Comparison of ENCODE assay signal across 31 cellular contexts in the genomic region with DNA sequence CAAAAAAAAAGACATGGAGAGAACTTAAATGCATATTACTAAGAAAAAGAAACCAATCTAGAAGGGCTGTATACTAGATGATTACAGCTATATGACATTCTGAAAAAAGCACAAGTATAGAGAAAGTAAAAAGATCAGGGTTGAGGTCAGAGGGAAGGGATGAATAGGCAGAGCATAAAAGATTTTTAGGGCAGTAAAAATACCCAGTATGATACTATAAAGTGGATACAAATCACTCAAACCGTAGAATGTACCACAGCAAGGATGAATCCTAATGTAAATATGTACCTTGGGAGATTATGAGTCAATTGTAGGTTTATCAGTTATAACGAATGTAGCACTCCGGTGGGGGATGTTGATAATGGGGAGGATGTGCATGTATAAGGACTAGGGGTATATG.
"Had no signal": no experiment of that assay in that cellular context is flagged by ENCODE, and none has a peak within 500 bp of the region (broad histone marks: within the 10 kb centered on the region; RNA-seq: fewer than 3 reads in every experiment).

No MANE protein-coding gene starts in this region.

- H3K27ac ChIP-seq: brain microvascular endothelial cell, coronary artery, dorsolateral prefrontal cortex, esophagus squamous epithelium, gastroesophageal sphincter, heart right ventricle, hepatocyte had no signal

- H3K36me3 Mint-ChIP-seq: activated CD4-positive, alpha-beta memory T cell treated with anti-CD3 and anti-CD28 coated beads for 36 hours; activated CD8-positive, alpha-beta memory T cell treated with anti-CD3 and anti-CD28 coated beads, Interleukin-2, amount 10 ng/mL, durations not matched to agents 7 days and 5 days; activated naive CD4-positive, alpha-beta T cell treated with anti-CD3 and anti-CD28 coated beads, Interleukin-2, amount 10 ng/mL, durations not matched to agents 7 days and 5 days; activated naive CD8-positive, alpha-beta T cell; WTC11 had no signal

- H3K4me3 ChIP-seq: coronary artery, dorsolateral prefrontal cortex, esophagus squamous epithelium, gastroesophageal sphincter, heart right ventricle, hepatocyte had no signal

- H3K9me3 Mint-ChIP-seq: activated CD4-positive, alpha-beta memory T cell treated with anti-CD3 and anti-CD28 coated beads for 36 hours; activated CD4-positive, alpha-beta T cell treated with anti-CD3 and anti-CD28 coated beads, Interleukin-2, amount 10 ng/mL, durations not matched to agents 24 days and 14 days; activated naive CD4-positive, alpha-beta T cell treated with anti-CD3 and anti-CD28 coated beads, Interleukin-2, amount 10 ng/mL, durations not matched to agents 7 days and 5 days; activated T-helper 1 cell treated with anti-CD3 and anti-CD28 coated beads, Interleukin-12 subunit alpha, Interleukin-12 subunit beta, Interleukin-2, Interleukin-4 antibody, amounts not matched to agents 30 ng/mL and 10 ng/mL and 1 ng/mL, durations not matched to agents 14 hours and 24 hours and 36 hours; central memory CD8-positive, alpha-beta T cell; dendritic cell treated with granulocyte-macrophage colony-stimulating factor and Interleukin-4, amounts not matched to agents 40 ng/mL and 50 ng/mL, for 4 days; T-helper 2 cell treated with Interferon-gamma antibody and Interleukin-4, amounts not matched to agents 5 μg/mL and 100 μg/mL, for 36 hours had no signal

- H3K9me3 ChIP-seq: esophagus squamous epithelium, gastroesophageal sphincter had no signal

- ATAC-seq: activated CD8-positive, alpha-beta T cell treated with anti-CD3 and anti-CD28 coated beads, Interleukin-2, amount 10 ng/mL, durations not matched to agents 7 days and 5 days; gastroesophageal sphincter; heart right ventricle; WTC11 had no signal

- H3K4me1 Mint-ChIP-seq: activated CD4-positive, alpha-beta T cell treated with anti-CD3 and anti-CD28 coated beads, Interleukin-2, amount 10 ng/mL, durations not matched to agents 24 days and 14 days; activated CD8-positive, alpha-beta memory T cell treated with anti-CD3 and anti-CD28 coated beads, Interleukin-2, amount 10 ng/mL, durations not matched to agents 7 days and 5 days; activated naive CD4-positive, alpha-beta T cell treated with anti-CD3 and anti-CD28 coated beads, Interleukin-2, amount 10 ng/mL, durations not matched to agents 7 days and 5 days; central memory CD8-positive, alpha-beta T cell; T-helper 17 cell had no signal

- H3K36me3 ChIP-seq: brain microvascular endothelial cell, esophagus squamous epithelium, gastroesophageal sphincter, heart right ventricle had no signal

- H3K27me3 ChIP-seq: brain microvascular endothelial cell, gastroesophageal sphincter, heart right ventricle, hepatocyte had no signal

- DNase-seq: activated CD4-positive, alpha-beta T cell treated with anti-CD3 and anti-CD28 coated beads for 1 hour; activated CD4-positive, alpha-beta T cell treated with anti-CD3 and anti-CD28 coated beads, Interleukin-2, amount 10 ng/mL, durations not matched to agents 24 days and 14 days; activated CD8-positive, alpha-beta memory T cell treated with anti-CD3 and anti-CD28 coated beads, Interleukin-2, amount 10 ng/mL, durations not matched to agents 7 days and 5 days; activated CD8-positive, alpha-beta memory T cell treated with anti-CD3 and anti-CD28 coated beads, Interleukin-2, amount 50 U/mL, for 4 hours; activated CD8-positive, alpha-beta T cell treated with anti-CD3 and anti-CD28 coated beads, Interleukin-2, amount 10 ng/mL, durations not matched to agents 7 days and 5 days; activated gamma-delta T cell; activated naive CD4-positive, alpha-beta T cell; activated naive CD4-positive, alpha-beta T cell treated with anti-CD3 and anti-CD28 coated beads, Interleukin-2, amount 10 ng/mL, durations not matched to agents 7 days and 5 days; activated T-cell treated with anti-CD3 and anti-CD28 coated beads, Interleukin-2, amount 50 U/mL, for 1 hour; activated T-cell treated with anti-CD3 and anti-CD28 coated beads, Interleukin-2, amount 50 U/mL, for 48 hours; amniotic stem cell; anterior cingulate cortex; dorsolateral prefrontal cortex; effector memory CD4-positive, alpha-beta T cell; erythroblast; esophagus squamous epithelium; foreskin melanocyte; heart right ventricle; T-helper 17 cell; T1000 had no signal

- H3K4me3 Mint-ChIP-seq: activated CD4-positive, alpha-beta memory T cell treated with anti-CD3 and anti-CD28 coated beads for 36 hours; activated CD4-positive, alpha-beta T cell treated with anti-CD3 and anti-CD28 coated beads, Interleukin-2, amount 10 ng/mL, durations not matched to agents 24 days and 14 days; activated CD8-positive, alpha-beta memory T cell treated with anti-CD3 and anti-CD28 coated beads, Interleukin-2, amount 10 ng/mL, durations not matched to agents 7 days and 5 days; activated CD8-positive, alpha-beta T cell treated with anti-CD3 and anti-CD28 coated beads, Interleukin-2, amount 10 ng/mL, durations not matched to agents 7 days and 5 days; activated naive CD4-positive, alpha-beta T cell treated with anti-CD3 and anti-CD28 coated beads, Interleukin-2, amount 10 ng/mL, durations not matched to agents 7 days and 5 days; activated naive CD8-positive, alpha-beta T cell; activated T-helper 1 cell treated with anti-CD3 and anti-CD28 coated beads, Interleukin-12 subunit alpha, Interleukin-12 subunit beta, Interleukin-2, Interleukin-4 antibody, amounts not matched to agents 30 ng/mL and 10 ng/mL and 1 ng/mL, durations not matched to agents 14 hours and 24 hours and 36 hours; central memory CD8-positive, alpha-beta T cell; dendritic cell treated with granulocyte-macrophage colony-stimulating factor and Interleukin-4, amounts not matched to agents 40 ng/mL and 50 ng/mL, for 4 days; T-helper 17 cell; T-helper 2 cell treated with Interferon-gamma antibody and Interleukin-4, amounts not matched to agents 5 μg/mL and 100 μg/mL, for 36 hours; WTC11 had no signal

- H3K27ac Mint-ChIP-seq: activated CD4-positive, alpha-beta memory T cell treated with anti-CD3 and anti-CD28 coated beads for 36 hours; activated CD4-positive, alpha-beta T cell treated with anti-CD3 and anti-CD28 coated beads, Interleukin-2, amount 10 ng/mL, durations not matched to agents 24 days and 14 days; activated CD8-positive, alpha-beta memory T cell treated with anti-CD3 and anti-CD28 coated beads, Interleukin-2, amount 10 ng/mL, durations not matched to agents 7 days and 5 days; activated CD8-positive, alpha-beta T cell treated with anti-CD3 and anti-CD28 coated beads, Interleukin-2, amount 10 ng/mL, durations not matched to agents 7 days and 5 days; activated naive CD4-positive, alpha-beta T cell treated with anti-CD3 and anti-CD28 coated beads, Interleukin-2, amount 10 ng/mL, durations not matched to agents 7 days and 5 days; activated naive CD8-positive, alpha-beta T cell; activated T-helper 1 cell treated with anti-CD3 and anti-CD28 coated beads, Interleukin-12 subunit alpha, Interleukin-12 subunit beta, Interleukin-2, Interleukin-4 antibody, amounts not matched to agents 30 ng/mL and 10 ng/mL and 1 ng/mL, durations not matched to agents 14 hours and 24 hours and 36 hours; dendritic cell treated with granulocyte-macrophage colony-stimulating factor and Interleukin-4, amounts not matched to agents 40 ng/mL and 50 ng/mL, for 4 days; T-helper 17 cell; T-helper 2 cell treated with Interferon-gamma antibody and Interleukin-4, amounts not matched to agents 5 μg/mL and 100 μg/mL, for 36 hours; WTC11 had no signal
